1 cellular context compared by ENCODE assay signal in genomic region chr5:119454171-119454570, GRCh38.
A peak's percentile ranks its signal among the peaks of the same experiment; 100 is the strongest.
TF ChIP-seq lines count a peak whose summit lies in the region.

No MANE protein-coding gene starts in this region.

TF ChIP-seq in HepG2, 621 proteins besides CTCF, POLR2A, EP300 and RAD21 (continued from another document and continues in another):
- peak; percentile 61 for TF ChIP-seq ARID5B (CRISPR knock-in tag; IDR thresholded peaks at IDR 0.05)
- no peak for TF ChIP-seq ZNF552 (CRISPR knock-in tag; IDR thresholded peaks at IDR 0.05; ENCODE audit: borderline replicate concordance)
- TF ChIP-seq HDAC1 (CRISPR knock-in tag; IDR thresholded peaks at IDR 0.05) = 0 out of 2 replicates have a peak, but pooled peaks have one; percentile 18
- TF ChIP-seq RXRB (CRISPR knock-in tag; IDR thresholded peaks at IDR 0.05; ENCODE audit: borderline replicate concordance) = peak; percentile 62
- 0 out of 2 replicates have a peak, but pooled peaks have one; percentile 26 for TF ChIP-seq MIXL1 (CRISPR knock-in tag; IDR thresholded peaks at IDR 0.05)
- no peak for TF ChIP-seq MZF1 (CRISPR knock-in tag; IDR thresholded peaks at IDR 0.05; ENCODE audit: borderline replicate concordance)
- TF ChIP-seq MED8 (CRISPR knock-in tag; IDR thresholded peaks at IDR 0.05; ENCODE audit: insufficient replicate concordance) = no peak
- no peak for TF ChIP-seq TBP (CRISPR knock-in tag; IDR thresholded peaks at IDR 0.05)
- no peak for TF ChIP-seq SOX13 (IDR thresholded peaks at IDR 0.05)
- 0 out of 4 replicates have a peak, but pooled peaks of 1 of the 2 experiments have one; percentile 18 for TF ChIP-seq SOX13 (CRISPR knock-in tag; conservative IDR thresholded peaks at IDR 0.05 in 1 of 2, IDR thresholded peaks at IDR 0.05 in 1 of 2)
- TF ChIP-seq JUNB (CRISPR knock-in tag; IDR thresholded peaks at IDR 0.05; ENCODE audit: borderline replicate concordance) = no peak
- TF ChIP-seq HOXA3 (CRISPR knock-in tag; IDR thresholded peaks at IDR 0.05) = 0 out of 2 replicates have a peak, but pooled peaks have one; percentile 15
- no peak for TF ChIP-seq SRSF9 (IDR thresholded peaks at IDR 0.05; ENCODE audit: borderline replicate concordance, insufficient read depth, low read depth, low read length, poor library complexity, severe bottlenecking)
- TF ChIP-seq ZNF530 (CRISPR knock-in tag; IDR thresholded peaks at IDR 0.05; ENCODE audit: low read depth) = no peak
- TF ChIP-seq ETS1 (CRISPR knock-in tag; IDR thresholded peaks at IDR 0.05) = no peak
- TF ChIP-seq SRSF1 (optimal IDR thresholded peaks at IDR 0.05; ENCODE audit: low read depth, low read length) = no peak
- TF ChIP-seq ZNF574 (CRISPR knock-in tag; IDR thresholded peaks at IDR 0.05) = no peak
- TF ChIP-seq EEA1 (CRISPR knock-in tag; IDR thresholded peaks at IDR 0.05; ENCODE audit: borderline replicate concordance) = no peak
- TF ChIP-seq IKZF5 (CRISPR knock-in tag; IDR thresholded peaks at IDR 0.05) = 0 out of 2 replicates have a peak, but pooled peaks have one; percentile 18
- TF ChIP-seq NCOA2 (CRISPR knock-in tag; IDR thresholded peaks at IDR 0.05) = 0 out of 2 replicates have a peak, but pooled peaks have one; percentile 32
- no peak for TF ChIP-seq CENPBD1 (CRISPR knock-in tag; IDR thresholded peaks at IDR 0.05; ENCODE audit: borderline replicate concordance, low read depth)
- TF ChIP-seq NFRKB (IDR thresholded peaks at IDR 0.05) = no peak
- TF ChIP-seq ZNF337 (CRISPR knock-in tag; IDR thresholded peaks at IDR 0.05; ENCODE audit: borderline replicate concordance, low read depth) = no peak
- no peak for TF ChIP-seq REPIN1 (CRISPR knock-in tag; IDR thresholded peaks at IDR 0.05; ENCODE audit: borderline replicate concordance, low read depth)
- no peak for TF ChIP-seq ZNF446 (CRISPR knock-in tag; IDR thresholded peaks at IDR 0.05)
- TF ChIP-seq ZNF709 (CRISPR knock-in tag; IDR thresholded peaks at IDR 0.05) = no peak
- TF ChIP-seq XRCC5 (optimal IDR thresholded peaks at IDR 0.05; ENCODE audit: low read length) = no peak
- TF ChIP-seq RELA (CRISPR knock-in tag; IDR thresholded peaks at IDR 0.05) = no peak
- no peak for TF ChIP-seq PRMT3 (CRISPR knock-in tag; IDR thresholded peaks at IDR 0.05; ENCODE audit: borderline replicate concordance, low read depth)
- no peak for TF ChIP-seq ZNF12 (CRISPR knock-in tag; IDR thresholded peaks at IDR 0.05)
- no peak for TF ChIP-seq KAT8 (CRISPR knock-in tag; IDR thresholded peaks at IDR 0.05)
- no peak for TF ChIP-seq ARID3A (IDR thresholded peaks at IDR 0.05; ENCODE audit: low read depth, low read length)
- no peak for TF ChIP-seq ZNF879 (CRISPR knock-in tag; IDR thresholded peaks at IDR 0.05)
- no peak for TF ChIP-seq ZNF431 (CRISPR knock-in tag; IDR thresholded peaks at IDR 0.05; ENCODE audit: borderline replicate concordance, low read depth)
- TF ChIP-seq KDM1A (CRISPR knock-in tag; IDR thresholded peaks at IDR 0.05) = no peak
- no peak for TF ChIP-seq NONO (IDR thresholded peaks at IDR 0.05)
- TF ChIP-seq NONO (CRISPR knock-in tag; conservative IDR thresholded peaks at IDR 0.05) = no peak
- no peak for TF ChIP-seq KIAA2018 (CRISPR knock-in tag; IDR thresholded peaks at IDR 0.05; ENCODE audit: borderline replicate concordance)
- no peak for TF ChIP-seq FOXM1 (CRISPR knock-in tag; IDR thresholded peaks at IDR 0.05)
- TF ChIP-seq TP53 (CRISPR knock-in tag; conservative IDR thresholded peaks at IDR 0.05) = no peak
- TF ChIP-seq ADNP (CRISPR knock-in tag; IDR thresholded peaks at IDR 0.05) = no peak
- TF ChIP-seq ZNF30 (CRISPR knock-in tag; IDR thresholded peaks at IDR 0.05) = no peak
- no peak for TF ChIP-seq PBX3 (CRISPR knock-in tag; IDR thresholded peaks at IDR 0.05; ENCODE audit: borderline replicate concordance)
- TF ChIP-seq ZNF160 (CRISPR knock-in tag; IDR thresholded peaks at IDR 0.05) = no peak
